In genomic region chr12:45713108-45713507, GRCh38 we compare ENCODE assay signal across 20 cellular contexts. TPM values are rescaled to one million over a fixed set of nuclear protein-coding genes. Genes with fewer than 3 reads are reported as not detected.
DNase-seq lines count a peak whose midpoint lies in the region; ATAC-seq and TF ChIP-seq lines count a peak whose summit lies in the region.
"Had no signal": no experiment of that assay in that cellular context is flagged by ENCODE, and none has a peak within 500 bp of the region (broad histone marks: within the 10 kb centered on the region; RNA-seq: fewer than 3 reads in every experiment).

No MANE protein-coding gene starts in this region.

- H3K27me3 ChIP-seq in mesenchymal stem cell (ENCODE audit: control insufficient read depth in 1 of 2, insufficient read depth in 1 of 2, low read length in 2 of 2), result no peaks in the 10 kb centered on the region
- H3K27me3 ChIP-seq in ovary, result no peaks in the 10 kb centered on the region

- no peak overlapping the region for H2BK5ac ChIP-seq in mesenchymal stem cell (ENCODE audit: low read depth, low read length, poor library complexity, severe bottlenecking)

- no peak for ATAC-seq in HG03175 (IDR thresholded peaks at IDR 0.05; ENCODE audit: unreplicated experiment)
- ATAC-seq: GM23338, HepG2 had no signal

- no peak overlapping the region for H4K8ac ChIP-seq in mesenchymal stem cell (ENCODE audit: low read length)

- H3K4ac ChIP-seq in mesenchymal stem cell (ENCODE audit: low read depth in 1 of 2, low read length in 2 of 2), result no peak overlapping the region

- TF ChIP-seq EP300 in ovary (IDR thresholded peaks at IDR 0.05), result no peak

- H2BK15ac ChIP-seq in mesenchymal stem cell (ENCODE audit: low read depth, poor library complexity, severe bottlenecking), result no peak overlapping the region

- no peak overlapping the region for H2AK5ac ChIP-seq in mesenchymal stem cell (ENCODE audit: low read length, severe bottlenecking)

- no peak overlapping the region for H2BK12ac ChIP-seq in mesenchymal stem cell (ENCODE audit: low read length in 2 of 2)

- DNase-seq in ELR (ENCODE audit: low read depth), result peak; percentile 28
- DNase-seq in NCI-H226, result peak; percentile 28
- no peak for DNase-seq in epithelial cell of prostate (ENCODE audit: low read depth, low spot score)
- DNase-seq in mesenchymal stem cell, result peak; percentile 18
- DNase-seq in ovary, result no peak
- no peak for DNase-seq in activated CD8-positive, alpha-beta memory T cell treated with anti-CD3 and anti-CD28 coated beads, Interleukin-2, amount 50 U/mL, for 4 hours
- DNase-seq: AML-193; Calu3; CD4-positive, CD25-positive, alpha-beta regulatory T cell; DMS79 treated with DMSO at 0.1 percent for 48 hours; Karpas-422; NCI-H1417; NCI-H1930; NCI-H2171 treated with DMSO at 0.1 percent for 48 hours; NCI-H510A; NCI-H82; SHP77 treated with DMSO at 0.1 percent for 48 hours had no signal

- H3K18ac ChIP-seq in mesenchymal stem cell (ENCODE audit: low read depth in 1 of 2, low read length in 2 of 2), result peak overlapping the region in 1 of 2 experiments; percentile 54

- H3K4me3 ChIP-seq in mesenchymal stem cell (ENCODE audit: insufficient read depth in 1 of 2, low read depth in 1 of 2, low read length in 2 of 2) (no peak overlapping the region), ovary (no peak overlapping the region)
- H3K4me3 ChIP-seq: GM23338 had no signal

- intact Hi-C loops in ovary (cut with DNase I), result no loop called here

- no peak for TF ChIP-seq POLR2A in ovary (IDR thresholded peaks at IDR 0.05)

- no peak overlapping the region for H2AFZ ChIP-seq in mesenchymal stem cell (ENCODE audit: low read depth, low read length)
- H2AFZ ChIP-seq: GM23338 had no signal

- TF ChIP-seq CTCF in ovary (IDR thresholded peaks at IDR 0.05), result no peak

- WGBS in mesenchymal stem cell, result 85% methylated on average over 2 of the region's 2 CpGs
- WGBS in ovary, 3 donors, result 64 to 72% (median 65%) methylated on average over 2 of the region's 2 CpGs

- H3K23ac ChIP-seq in mesenchymal stem cell (ENCODE audit: low read length in 2 of 2), result no peak overlapping the region

- no peaks in the 10 kb centered on the region for H3K36me3 ChIP-seq in mesenchymal stem cell (ENCODE audit: control insufficient read depth in 1 of 2, insufficient read depth in 2 of 2, low read depth in 1 of 2, low read length in 2 of 2)
- H3K36me3 ChIP-seq in ovary, result no peaks in the 10 kb centered on the region

- H2BK120ac ChIP-seq in mesenchymal stem cell (ENCODE audit: low read depth, low read length), result no peak overlapping the region

- H3K4me1 ChIP-seq in mesenchymal stem cell (ENCODE audit: control insufficient read depth, insufficient read depth, low read depth, low read length) (peaks cover 2% of the 10 kb centered on the region), ovary (ENCODE audit: insufficient read depth) (no peaks in the 10 kb centered on the region)

- H3K9ac ChIP-seq in mesenchymal stem cell (ENCODE audit: low read length), result no peak overlapping the region

- no peak overlapping the region for H4K91ac ChIP-seq in mesenchymal stem cell (ENCODE audit: low read length)

- no peak overlapping the region for H3K4me2 ChIP-seq in mesenchymal stem cell (ENCODE audit: low read length, poor library complexity, severe bottlenecking)
- H3K4me2 ChIP-seq: GM23338 had no signal

- no peaks in the 10 kb centered on the region for H3K9me3 ChIP-seq in mesenchymal stem cell (ENCODE audit: control insufficient read depth, low read length)
- no peaks in the 10 kb centered on the region for H3K9me3 ChIP-seq in ovary

- no peak overlapping the region for H3K14ac ChIP-seq in mesenchymal stem cell (ENCODE audit: low read length in 2 of 2)

- H3K79me1 ChIP-seq in mesenchymal stem cell (replicated peaks; ENCODE audit: low read length, poor library complexity, severe bottlenecking), result peaks cover 4% of the 10 kb centered on the region

- H3K27ac ChIP-seq in epithelial cell of prostate (peak overlapping the region; percentile 9), mesenchymal stem cell (ENCODE audit: low read length, poor library complexity, severe bottlenecking) (no peak overlapping the region), ovary (no peak overlapping the region)

RNA-seq across cellular contexts. Expression of gene ARID2, which starts 16.4 kb away (rescaled TPM):
- polyA plus RNA-seq in mesenchymal stem cell (2013, experiment 1 of 2), result 7.0 TPM
- 6.9 TPM for polyA plus RNA-seq in mesenchymal stem cell (2013, experiment 2 of 2)
- total RNA-seq in ovary, result 10 to 100 TPM; 29.0 to 39.5 (median 34.8) TPM
- 10 to 100 TPM in 1 of 2 donors, 1 to 10 TPM in 1; 7.9 to 11.7 TPM for polyA plus RNA-seq in ovary

Comparison
In these comparisons a context has a peak if more than half of its experiments do, and no peak if none do; other contexts are left out.
1. DNase-seq: peak in ELR (single experiment), NCI-H226 (single experiment) and mesenchymal stem cell (single experiment); none in epithelial cell of prostate (single experiment), ovary (0 of 5) and activated CD8-positive, alpha-beta memory T cell treated with anti-CD3 and anti-CD28 coated beads, Interleukin-2, amount 50 U/mL, for 4 hours (single experiment).